20 cellular contexts compared by ENCODE assay signal in the genomic region with DNA sequence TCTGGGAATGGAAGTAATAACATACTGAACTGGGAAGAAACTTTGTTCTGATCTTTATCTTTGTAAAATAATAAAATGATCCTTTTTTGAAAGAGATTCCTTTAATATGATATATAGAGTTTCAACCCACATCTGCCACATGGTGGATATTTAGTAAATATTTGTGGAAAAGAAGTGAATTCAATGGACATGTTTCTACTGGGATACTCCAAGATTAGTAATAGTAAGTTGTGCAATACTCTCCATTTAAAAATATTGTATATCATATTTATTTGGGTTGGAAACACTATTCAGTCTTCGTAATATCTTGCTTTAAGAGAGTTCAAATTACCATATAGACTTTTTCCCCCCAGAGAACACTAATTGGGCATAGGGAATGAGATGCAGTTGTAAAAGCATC. TPM values are rescaled to one million over a fixed set of nuclear protein-coding genes. Genes with fewer than 3 reads are reported as not detected.
DNase-seq lines count a peak whose midpoint lies in the region; ATAC-seq and TF ChIP-seq lines count a peak whose summit lies in the region.
"Had no signal": no experiment of that assay in that cellular context is flagged by ENCODE, and none has a peak within 500 bp of the region (broad histone marks: within the 10 kb centered on the region; RNA-seq: fewer than 3 reads in every experiment).

No MANE protein-coding gene starts in this region.

- H2AFZ ChIP-seq in ACC112 (ENCODE audit: low read length, unreplicated experiment): no peak overlapping the region
- H2AFZ ChIP-seq in mammary epithelial cell (ENCODE audit: low read depth, low read length): no peak overlapping the region
- no peak overlapping the region for H2AFZ ChIP-seq in Karpas-422 (ENCODE audit: low read length)

- no peak for TF ChIP-seq CTCF in mammary epithelial cell (conservative IDR thresholded peaks at IDR 0.05 in 1 of 2, IDR thresholded peaks at IDR 0.05 in 1 of 2; ENCODE audit: extremely low read depth in 1 of 2, insufficient read depth in 1 of 2, low read depth in 1 of 2, low read length in 2 of 2)
- no peak for TF ChIP-seq CTCF in fibroblast of mammary gland (conservative IDR thresholded peaks at IDR 0.05; ENCODE audit: control insufficient read depth, insufficient read depth, low read depth, low read length)
- no peak for TF ChIP-seq CTCF in mesothelial cell of epicardium (IDR thresholded peaks at IDR 0.05; ENCODE audit: unreplicated experiment)

- ATAC-seq in GM19463 (IDR thresholded peaks at IDR 0.05; ENCODE audit: unreplicated experiment): no peak

- no peaks in the 10 kb centered on the region for H3K27me3 ChIP-seq in ACC112 (ENCODE audit: insufficient read depth, low read length)
- no peaks in the 10 kb centered on the region for H3K27me3 ChIP-seq in HUES48 (ENCODE audit: control insufficient read depth, insufficient read depth, low read length)
- no peaks in the 10 kb centered on the region for H3K27me3 ChIP-seq in mammary epithelial cell (ENCODE audit: insufficient read depth, low read length)
- no peaks in the 10 kb centered on the region for H3K27me3 ChIP-seq in Karpas-422 (ENCODE audit: low read length)
- H3K27me3 ChIP-seq: BLaER1, Peyer's patch had no signal

- H4K20me1 ChIP-seq in mammary epithelial cell (ENCODE audit: insufficient read depth, low read length): no peaks in the 10 kb centered on the region
- no peaks in the 10 kb centered on the region for H4K20me1 ChIP-seq in Karpas-422 (ENCODE audit: insufficient read depth, low read depth, low read length)
- H4K20me1 ChIP-seq: BLaER1 had no signal

- H3K36me3 ChIP-seq in ACC112 (ENCODE audit: insufficient read depth, low read length): no peaks in the 10 kb centered on the region
- H3K36me3 ChIP-seq in HUES48 (ENCODE audit: control insufficient read depth, insufficient read depth, low read length): no peaks in the 10 kb centered on the region
- H3K36me3 ChIP-seq in mammary epithelial cell (ENCODE audit: insufficient read depth, low read length): no peaks in the 10 kb centered on the region
- H3K36me3 ChIP-seq in Karpas-422 (ENCODE audit: insufficient read depth, low read length): no peaks in the 10 kb centered on the region
- H3K36me3 ChIP-seq: BLaER1, Peyer's patch had no signal

- CTCF ChIA-PET in mammary epithelial cell (lab: Charles Lee; ENCODE audit: low non-redundant PET): no interaction called here

- H3K79me2 ChIP-seq in ACC112 (ENCODE audit: control insufficient read depth, insufficient read depth, low read length, unreplicated experiment) (no peaks in the 10 kb centered on the region), mammary epithelial cell (ENCODE audit: insufficient read depth, low read length) (no peaks in the 10 kb centered on the region), Karpas-422 (ENCODE audit: low read length) (no peaks in the 10 kb centered on the region)

- BruUV-seq in mammary epithelial cell (replicated peaks; lab: Mats Ljungman, UMichigan): no TSS peak

- H3K27ac Mint-ChIP-seq in mesothelial cell of epicardium: no peak overlapping the region
- H3K27ac Mint-ChIP-seq: CD4-positive, CD25-positive, alpha-beta regulatory T cell had no signal

- H3K27me3 Mint-ChIP-seq in mesothelial cell of epicardium (ENCODE audit: low read depth): no peaks in the 10 kb centered on the region

- no peaks in the 10 kb centered on the region for H3K9me3 Mint-ChIP-seq in mesothelial cell of epicardium
- H3K9me3 Mint-ChIP-seq: CD4-positive, CD25-positive, alpha-beta regulatory T cell had no signal

- peaks cover 12% of the 10 kb centered on the region for H3K4me1 ChIP-seq in ACC112 (ENCODE audit: control insufficient read depth, insufficient read depth, low read length, unreplicated experiment)
- peaks cover 17% of the 10 kb centered on the region for H3K4me1 ChIP-seq in HUES48 (ENCODE audit: control insufficient read depth, insufficient read depth, low read length)
- peaks cover 12% of the 10 kb centered on the region for H3K4me1 ChIP-seq in mammary epithelial cell (ENCODE audit: insufficient read depth, low read length)
- H3K4me1 ChIP-seq in Karpas-422 (ENCODE audit: low read length): no peaks in the 10 kb centered on the region
- H3K4me1 ChIP-seq: BLaER1, Peyer's patch had no signal

- peaks cover 2% of the 10 kb centered on the region for H3K4me1 Mint-ChIP-seq in mesothelial cell of epicardium

- H3K9me3 ChIP-seq in HUES48 (ENCODE audit: control insufficient read depth, insufficient read depth, low read length): no peaks in the 10 kb centered on the region
- H3K9me3 ChIP-seq in mammary epithelial cell (replicated peaks; ENCODE audit: insufficient read depth, low read length): no peaks in the 10 kb centered on the region
- no peaks in the 10 kb centered on the region for H3K9me3 ChIP-seq in Karpas-422 (ENCODE audit: low read length)
- H3K9me3 ChIP-seq: BLaER1, Peyer's patch had no signal

- H3K36me3 Mint-ChIP-seq in mesothelial cell of epicardium: no peaks in the 10 kb centered on the region
- H3K36me3 Mint-ChIP-seq: CD4-positive, CD25-positive, alpha-beta regulatory T cell had no signal

- H3K4me3 ChIP-seq in ACC112 (ENCODE audit: low read depth, low read length) (no peak overlapping the region), HUES48 (ENCODE audit: low read depth, low read length) (no peak overlapping the region), mammary epithelial cell (replicated peaks in 1 of 3; ENCODE audit: insufficient read depth in 1 of 3, low read depth in 2 of 3, low read length in 3 of 3) (no peak overlapping the region), fibroblast of mammary gland (ENCODE audit: control insufficient read depth, low read depth, low read length) (no peak overlapping the region), Karpas-422 (ENCODE audit: low read length) (no peak overlapping the region)
- H3K4me3 ChIP-seq: BLaER1, Peyer's patch, SK-N-MC had no signal

- intact Hi-C loops in mammary epithelial cell (cut with micrococcal nuclease): no loop called here
- intact Hi-C loops in cardiac septum (cut with DNase I): no loop called here

- H3K27ac ChIP-seq in ACC112 (ENCODE audit: low read depth, low read length): 0 out of 2 replicates have a peak overlapping the region, but pooled peaks have one; percentile 10
- peak overlapping the region; percentile 64 for H3K27ac ChIP-seq in HUES48 (ENCODE audit: low read depth, low read length)
- peak overlapping the region; percentile 50 for H3K27ac ChIP-seq in mammary epithelial cell (ENCODE audit: insufficient read depth, low read depth, low read length)
- no peak overlapping the region for H3K27ac ChIP-seq in Karpas-422 (ENCODE audit: low read length)
- H3K27ac ChIP-seq: BLaER1, Peyer's patch, SK-N-MC had no signal

- DNase-seq in mammary epithelial cell (peak; percentile 47), fibroblast of mammary gland (ENCODE audit: low read depth) (peak; percentile 29), Karpas-422 (no peak), cardiac septum (ENCODE audit: low spot score) (no peak), mesothelial cell of epicardium (ENCODE audit: low spot score in 2 of 2, unreplicated experiment in 2 of 2) (no peak)
- DNase-seq: 8988T; CD4-positive, CD25-positive, alpha-beta regulatory T cell; KBM-7; NCI-H1048; NCI-H1417; NCI-H1694; NCI-H2227 treated with DMSO at 0.1 percent for 48 hours; NCI-H526 treated with DMSO at 0.1 percent for 48 hours; Peyer's patch; SIG-M5 had no signal

- H3K4me2 ChIP-seq in mammary epithelial cell (ENCODE audit: insufficient read depth, low read depth, low read length) (no peak overlapping the region), Karpas-422 (ENCODE audit: low read depth, low read length, poor library complexity, severe bottlenecking) (no peak overlapping the region)
- H3K4me2 ChIP-seq: BLaER1 had no signal

- in situ Hi-C loops in mammary epithelial cell (cut with MboI; ENCODE audit: low sequenced_read_pairs in 2 of 2): no loop called here

- WGBS in mammary epithelial cell (ENCODE audit: low coverage, missing lambda C conversion rate): 74% methylated on average over 1 of the region's 1 CpG

- dilution Hi-C loops in mammary epithelial cell (cut with HindIII; ENCODE audit: low sequenced_read_pairs): no loop called here

- H3K4me3 Mint-ChIP-seq in mesothelial cell of epicardium: no peak overlapping the region
- H3K4me3 Mint-ChIP-seq: CD4-positive, CD25-positive, alpha-beta regulatory T cell had no signal

- no peak overlapping the region for H3K9ac ChIP-seq in HUES48 (ENCODE audit: low read depth, low read length)
- H3K9ac ChIP-seq in mammary epithelial cell (ENCODE audit: insufficient read depth, low read length): no peak overlapping the region
- no peak overlapping the region for H3K9ac ChIP-seq in Karpas-422 (ENCODE audit: low read length)
- H3K9ac ChIP-seq: BLaER1 had no signal

- H3K9me2 ChIP-seq in Karpas-422 (replicated peaks; ENCODE audit: insufficient read depth, low read length): no peaks in the 10 kb centered on the region

RNA-seq across cellular contexts. Expression of gene ARSJ, which starts 17.8 kb away (rescaled TPM):
- 10 to 100 TPM; 35.8 to 39.8 TPM for total RNA-seq in mammary epithelial cell
- 11.3 TPM for polyA plus RNA-seq in mammary epithelial cell
- 19.7 TPM for polyA minus RNA-seq in mammary epithelial cell
- not detected in 2 replicates for total RNA-seq in Karpas-422 (2014; rRNA removed; shearing (Covaris generic); ENCODE audit: low replicate concordance)
- total RNA-seq in cardiac septum: 12.8 TPM
- total RNA-seq in mesothelial cell of epicardium: 3.1 to 3.8 TPM (median 3.3 TPM) in 3 replicates
- total RNA-seq: CD4-positive, CD25-positive, alpha-beta regulatory T cell had no signal
- polyA plus RNA-seq: CD4-positive, CD25-positive, alpha-beta regulatory T cell had no signal

Comparison
In these comparisons a context has a peak if more than half of its experiments do, and no peak if none do; other contexts are left out.
1. DNase-seq: peak in mammary epithelial cell (single experiment) and fibroblast of mammary gland (single experiment); none in Karpas-422 (single experiment), cardiac septum (single experiment) and mesothelial cell of epicardium (0 of 2).